In genomic region chr14:34087556-34087955, GRCh38 we compare ENCODE assay signal across 35 cellular contexts.
DNase-seq lines count a peak whose midpoint lies in the region; ATAC-seq, FAIRE-seq and TF ChIP-seq lines count a peak whose summit lies in the region.
"Had no signal": no experiment of that assay in that cellular context is flagged by ENCODE, and none has a peak within 500 bp of the region (broad histone marks: within the 10 kb centered on the region; RNA-seq: fewer than 3 reads in every experiment).

No MANE protein-coding gene starts in this region.

- H4K91ac ChIP-seq in neuronal stem cell (ENCODE audit: low read depth, low read length, poor library complexity) = no peak overlapping the region

- H3K9me3 Mint-ChIP-seq in stimulated activated naive CD8-positive, alpha-beta T cell treated with anti-CD3 and anti-CD28 coated beads, Interleukin-15, amount 100 ng/mL, for 72 hours = peaks cover 0 to 4% of the 10 kb centered on the region in 2 donors

- H3K27ac ChIP-seq in esophagus muscularis mucosa (replicated peaks in 1 of 4) (no peak overlapping the region), neuronal stem cell (replicated peaks; ENCODE audit: low read length) (no peak overlapping the region)
- H3K27ac ChIP-seq: C4-2B, lower lobe of right lung, upper lobe of left lung had no signal

- no peak overlapping the region for H2BK120ac ChIP-seq in neuronal stem cell (ENCODE audit: low read depth, low read length)

- no peaks in the 10 kb centered on the region for H3K4me1 Mint-ChIP-seq in stimulated activated naive CD8-positive, alpha-beta T cell treated with anti-CD3 and anti-CD28 coated beads, Interleukin-15, amount 100 ng/mL, for 72 hours
- H3K4me1 Mint-ChIP-seq: activated CD4-positive, alpha-beta memory T cell treated with anti-CD3 and anti-CD28 coated beads, Interleukin-2, amount 10 ng/mL, durations not matched to agents 7 days and 5 days; naive B cell had no signal

- H4K8ac ChIP-seq in neuronal stem cell (ENCODE audit: low read depth, low read length) = no peak overlapping the region

- intact Hi-C loops in esophagus muscularis mucosa (cut with DNase I) = no loop called here

- H3K4me3 ChIP-seq in esophagus muscularis mucosa = no peak overlapping the region
- no peak overlapping the region for H3K4me3 ChIP-seq in neuronal stem cell (ENCODE audit: low read length in 2 of 2)
- H3K4me3 ChIP-seq: lower lobe of right lung, upper lobe of left lung had no signal

- ATAC-seq in GM19023 (IDR thresholded peaks at IDR 0.05; ENCODE audit: unreplicated experiment) (peak; percentile 60), HG03097 (IDR thresholded peaks at IDR 0.05; ENCODE audit: low FRiP score, unreplicated experiment) (peak; percentile 56)
- no peak for ATAC-seq in stimulated activated naive CD8-positive, alpha-beta T cell treated with anti-CD3 and anti-CD28 coated beads, Interleukin-15, amount 100 ng/mL, for 72 hours
- ATAC-seq: lower lobe of right lung, sciatic nerve had no signal

- CTCF ChIA-PET in HEK293T (lab: Yijun Ruan, JAX) = no interaction called here

- H3K9me3 ChIP-seq in esophagus muscularis mucosa (no peaks in the 10 kb centered on the region), neuronal stem cell (replicated peaks in 1 of 2; ENCODE audit: control insufficient read depth in 2 of 2, insufficient read depth in 1 of 2, low read depth in 1 of 2, low read length in 2 of 2) (peaks cover 0 to 5% of the 10 kb centered on the region in 2 donors)
- H3K9me3 ChIP-seq: Caco-2, lower lobe of right lung, upper lobe of left lung had no signal

- no peak for TF ChIP-seq EP300 in esophagus muscularis mucosa (IDR thresholded peaks at IDR 0.05)

- no peak for TF ChIP-seq CTCF in esophagus muscularis mucosa (IDR thresholded peaks at IDR 0.05)

- no peak overlapping the region for H3K18ac ChIP-seq in neuronal stem cell (ENCODE audit: low read length)

- H2BK15ac ChIP-seq in neuronal stem cell (ENCODE audit: low read length) = no peak overlapping the region

- no peak overlapping the region for H3K4me2 ChIP-seq in neuronal stem cell (ENCODE audit: insufficient read depth, low read length, poor library complexity, severe bottlenecking)

- H3K4me3 Mint-ChIP-seq in stimulated activated naive CD8-positive, alpha-beta T cell treated with anti-CD3 and anti-CD28 coated beads, Interleukin-15, amount 100 ng/mL, for 72 hours = no peak overlapping the region
- H3K4me3 Mint-ChIP-seq: activated CD4-positive, alpha-beta memory T cell treated with anti-CD3 and anti-CD28 coated beads, Interleukin-2, amount 10 ng/mL, durations not matched to agents 7 days and 5 days; activated T-helper 1 cell treated with anti-CD3 and anti-CD28 coated beads, Interleukin-12 subunit alpha, Interleukin-12 subunit beta, Interleukin-2, Interleukin-4 antibody, amounts not matched to agents 30 ng/mL and 10 ng/mL and 1 ng/mL, durations not matched to agents 14 hours and 24 hours and 36 hours; naive B cell; T-helper 2 cell treated with Interferon-gamma antibody and Interleukin-4, amounts not matched to agents 5 μg/mL and 100 μg/mL, for 36 hours had no signal

- H3K79me1 ChIP-seq in neuronal stem cell (ENCODE audit: low read depth, low read length) = no peaks in the 10 kb centered on the region

- no peak overlapping the region for H3K23ac ChIP-seq in neuronal stem cell (ENCODE audit: low read depth, low read length, poor library complexity)

- H3K27me3 ChIP-seq in esophagus muscularis mucosa = no peaks in the 10 kb centered on the region
- no peaks in the 10 kb centered on the region for H3K27me3 ChIP-seq in neuronal stem cell (ENCODE audit: control insufficient read depth in 3 of 3, insufficient read depth in 3 of 3, low read depth in 1 of 3, low read length in 3 of 3)
- H3K27me3 ChIP-seq: upper lobe of left lung had no signal

- H2BK12ac ChIP-seq in neuronal stem cell (ENCODE audit: low read length) = no peak overlapping the region

- no peaks in the 10 kb centered on the region for H3K27me3 Mint-ChIP-seq in stimulated activated naive CD8-positive, alpha-beta T cell treated with anti-CD3 and anti-CD28 coated beads, Interleukin-15, amount 100 ng/mL, for 72 hours
- H3K27me3 Mint-ChIP-seq: progenitor cell of endocrine pancreas had no signal

- H2BK5ac ChIP-seq in neuronal stem cell (ENCODE audit: low read length) = no peak overlapping the region

- H3K4me1 ChIP-seq in esophagus muscularis mucosa (peaks cover 0 to 12% (median under 1%) of the 10 kb centered on the region in 4 donors), neuronal stem cell (ENCODE audit: control insufficient read depth in 2 of 2, insufficient read depth in 1 of 2, low read depth in 1 of 2, low read length in 2 of 2) (peaks cover 0 to 1% of the 10 kb centered on the region in 2 donors)
- H3K4me1 ChIP-seq: lower lobe of right lung, upper lobe of left lung had no signal

- TF ChIP-seq POLR2A in GM12891 (IDR thresholded peaks at IDR 0.05; ENCODE audit: low read depth, low read length) (no peak), esophagus muscularis mucosa (IDR thresholded peaks at IDR 0.05; ENCODE audit: low read depth) (no peak)

- H2AFZ ChIP-seq in neuronal stem cell (ENCODE audit: low read length) = no peak overlapping the region

- no peak for DNase-seq in GM12891 (ENCODE audit: insufficient read length, low spot score)
- DNase-seq in esophagus muscularis mucosa (ENCODE audit: extremely low spot score) = peak; percentile 83
- DNase-seq in HEK293T (ENCODE audit: extremely low spot score) = no peak
- no peak for DNase-seq in stimulated activated naive CD8-positive, alpha-beta T cell treated with anti-CD3 and anti-CD28 coated beads, Interleukin-15, amount 100 ng/mL, for 72 hours
- no peak for DNase-seq in effector CD8-positive, alpha-beta T cell (lab: John Stamatoyannopoulos, UW)
- DNase-seq in neuronal stem cell (ENCODE audit: low spot score) = no peak
- DNase-seq: 8988T; activated CD4-positive, alpha-beta memory T cell treated with anti-CD3 and anti-CD28 coated beads, Interleukin-2, amount 10 ng/mL, durations not matched to agents 7 days and 5 days; activated CD4-positive, alpha-beta T cell treated with anti-CD3 and anti-CD28 coated beads for 1 hour; activated CD8-positive, alpha-beta memory T cell treated with anti-CD3 and anti-CD28 coated beads, Interleukin-2, amount 50 U/mL, for 4 hours; activated naive CD4-positive, alpha-beta T cell treated with Interleukin-2 at 50 U/mL for 16 hours; Caco-2; caudate nucleus; cortex of kidney; DMS53; erythroblast; GOT3; head of caudate nucleus; IMR-90; lower lobe of right lung; midbrain; MV-4-11; naive B cell; NCI-H446; NCI-H748 treated with DMSO at 0.1 percent for 48 hours; SIG-M5; stimulated activated CD4-positive, alpha-beta T cell treated with anti-CD3 and anti-CD28 coated beads, Interleukin-4, amount 100 ng/mL, for 24 hours; upper lobe of left lung had no signal

- H3K14ac ChIP-seq in neuronal stem cell (ENCODE audit: low read length) = no peak overlapping the region

- 93% methylated on average over 3 of the region's 3 CpGs for WGBS in esophagus muscularis mucosa
- no CpG with 5 or more reads among the region's 3 CpGs for WGBS in neuronal stem cell (ENCODE audit: extremely low coverage in 2 of 2, insufficient read length in 2 of 2, insufficient replicate concordance in 1 of 2), 2 donors

- POLR2A ChIA-PET in HEK293T (lab: Yijun Ruan, JAX) = no interaction called here

- peak; percentile 35 for FAIRE-seq in GM12891 (lab: Jason Lieb, UNC)

- H3K4ac ChIP-seq in neuronal stem cell (ENCODE audit: low read length) = no peak overlapping the region

- no peaks in the 10 kb centered on the region for H3K36me3 ChIP-seq in esophagus muscularis mucosa
- no peaks in the 10 kb centered on the region for H3K36me3 ChIP-seq in neuronal stem cell (replicated peaks in 1 of 2; ENCODE audit: control insufficient read depth in 2 of 2, insufficient read depth in 2 of 2, low read length in 2 of 2)
- H3K36me3 ChIP-seq: lower lobe of right lung, upper lobe of left lung had no signal

- H3K27ac Mint-ChIP-seq in stimulated activated naive CD8-positive, alpha-beta T cell treated with anti-CD3 and anti-CD28 coated beads, Interleukin-15, amount 100 ng/mL, for 72 hours = no peak overlapping the region
- H3K27ac Mint-ChIP-seq: activated CD4-positive, alpha-beta memory T cell treated with anti-CD3 and anti-CD28 coated beads, Interleukin-2, amount 10 ng/mL, durations not matched to agents 7 days and 5 days; activated T-helper 1 cell treated with anti-CD3 and anti-CD28 coated beads, Interleukin-12 subunit alpha, Interleukin-12 subunit beta, Interleukin-2, Interleukin-4 antibody, amounts not matched to agents 30 ng/mL and 10 ng/mL and 1 ng/mL, durations not matched to agents 14 hours and 24 hours and 36 hours; naive B cell; progenitor cell of endocrine pancreas; T-helper 2 cell treated with Interferon-gamma antibody and Interleukin-4, amounts not matched to agents 5 μg/mL and 100 μg/mL, for 36 hours had no signal

- H3K9ac ChIP-seq in neuronal stem cell (ENCODE audit: low read depth, low read length, poor library complexity) = no peak overlapping the region

- H2AK5ac ChIP-seq in neuronal stem cell (ENCODE audit: low read depth, low read length) = no peak overlapping the region

TF ChIP-seq in GM12891, 5 proteins besides CTCF, POLR2A, EP300 and RAD21:
- no peak for TF ChIP-seq TAF1 (IDR thresholded peaks at IDR 0.05; ENCODE audit: low read depth, low read length)
- no peak for TF ChIP-seq POU2F2 (IDR thresholded peaks at IDR 0.05; ENCODE audit: low read depth, low read length)
- no peak for TF ChIP-seq POLR2AphosphoS5 (IDR thresholded peaks at IDR 0.05; ENCODE audit: low read depth, low read length)
- TF ChIP-seq PAX5 (IDR thresholded peaks at IDR 0.05; ENCODE audit: insufficient read depth, low read length, severe bottlenecking) = no peak
- TF ChIP-seq SPI1 (IDR thresholded peaks at IDR 0.05; ENCODE audit: low read depth, low read length) = no peak

TF ChIP-seq in HEK293T, 16 proteins besides CTCF, POLR2A, EP300 and RAD21 (continues in another document):
- TF ChIP-seq ELF4 (IDR thresholded peaks at IDR 0.05) (no peak), TARDBP (IDR thresholded peaks at IDR 0.05) (no peak), ZNF384 (IDR thresholded peaks at IDR 0.05) (no peak), BHLHE40 (IDR thresholded peaks at IDR 0.05; ENCODE audit: borderline replicate concordance) (no peak), NFRKB (IDR thresholded peaks at IDR 0.05) (no peak), SUZ12 (IDR thresholded peaks at IDR 0.05) (no peak), CTBP1 (IDR thresholded peaks at IDR 0.05; ENCODE audit: borderline replicate concordance) (no peak), SP1 (IDR thresholded peaks at IDR 0.05) (no peak), FOXM1 (IDR thresholded peaks at IDR 0.05; ENCODE audit: borderline replicate concordance) (no peak), L3MBTL2 (conservative IDR thresholded peaks at IDR 0.05) (no peak), FOXK2 (IDR thresholded peaks at IDR 0.05) (no peak), FOXA1 (IDR thresholded peaks at IDR 0.05) (no peak), ARNT (IDR thresholded peaks at IDR 0.05) (no peak), HDGF (IDR thresholded peaks at IDR 0.05; ENCODE audit: borderline replicate concordance) (no peak), LEF1 (IDR thresholded peaks at IDR 0.05; ENCODE audit: borderline replicate concordance) (no peak)
